21 cellular contexts compared by ENCODE assay signal in genomic region chr6:14540859-14541540, GRCh38.
DNase-seq lines count a peak whose midpoint lies in the region; ATAC-seq and TF ChIP-seq lines count a peak whose summit lies in the region.
"Had no signal": no experiment of that assay in that cellular context is flagged by ENCODE, and none has a peak within 500 bp of the region (broad histone marks: within the 10 kb centered on the region; RNA-seq: fewer than 3 reads in every experiment).

No MANE protein-coding gene starts in this region.

- H4K20me1 ChIP-seq in GM23338 (replicated peaks; ENCODE audit: insufficient read depth), result no peaks in the 10 kb centered on the region

- peaks cover 19% of the 10 kb centered on the region for H3K9me2 ChIP-seq in GM23338 (ENCODE audit: insufficient read depth)

- H3K79me2 ChIP-seq in GM23338 (replicated peaks; ENCODE audit: insufficient read depth), result no peaks in the 10 kb centered on the region

- peaks cover 2% of the 10 kb centered on the region; the same call in 1 of the 3 replicates for H3K9me3 Mint-ChIP-seq in GM23338
- H3K9me3 Mint-ChIP-seq in activated T-helper 17 cell treated with anti-CD3 and anti-CD28 coated beads, Interleukin-2, amount 50 U/mL, for 72 hours, result no peaks in the 10 kb centered on the region
- H3K9me3 Mint-ChIP-seq: CD4-positive, CD25-positive, alpha-beta regulatory T cell; natural killer cell; T-helper 1 cell treated with Interleukin-12 subunit alpha and Interleukin-12 subunit beta and Interleukin-4 antibody, amounts not matched to agents 30 μg/mL and 1 μg/mL, for 36 hours; type B pancreatic cell had no signal

- H3K36me3 ChIP-seq in BE2C, result no peaks in the 10 kb centered on the region
- H3K36me3 ChIP-seq in GM23338 (ENCODE audit: insufficient read depth), result no peaks in the 10 kb centered on the region; the same call in 1 of the 2 replicates
- H3K36me3 ChIP-seq in Peyer's patch, result no peaks in the 10 kb centered on the region
- H3K36me3 ChIP-seq in body of pancreas (replicated peaks in 1 of 2; ENCODE audit: insufficient read depth in 1 of 2, low read depth in 2 of 2), result no peaks in the 10 kb centered on the region
- H3K36me3 ChIP-seq: prostate gland had no signal

- H3K4me2 ChIP-seq in GM23338, result peak overlapping the region; percentile 40; the same call in 1 of the 2 replicates

- no peaks in the 10 kb centered on the region for H3K36me3 Mint-ChIP-seq in GM23338 (ENCODE audit: low read depth)
- H3K36me3 Mint-ChIP-seq in activated T-helper 17 cell treated with anti-CD3 and anti-CD28 coated beads, Interleukin-2, amount 50 U/mL, for 72 hours (ENCODE audit: low read depth), result no peaks in the 10 kb centered on the region
- H3K36me3 Mint-ChIP-seq: activated CD4-positive, alpha-beta memory T cell treated with anti-CD3 and anti-CD28 coated beads for 36 hours; CD4-positive, CD25-positive, alpha-beta regulatory T cell; natural killer cell; type B pancreatic cell had no signal

- no peak overlapping the region for H3K4me3 Mint-ChIP-seq in GM23338
- peak overlapping the region; percentile 76 for H3K4me3 Mint-ChIP-seq in activated T-helper 17 cell treated with anti-CD3 and anti-CD28 coated beads, Interleukin-2, amount 50 U/mL, for 72 hours
- H3K4me3 Mint-ChIP-seq: activated CD4-positive, alpha-beta memory T cell treated with anti-CD3 and anti-CD28 coated beads for 36 hours; CD4-positive, CD25-positive, alpha-beta regulatory T cell; natural killer cell; T-helper 1 cell treated with Interleukin-12 subunit alpha and Interleukin-12 subunit beta and Interleukin-4 antibody, amounts not matched to agents 30 μg/mL and 1 μg/mL, for 36 hours; type B pancreatic cell had no signal

- H3K27me3 ChIP-seq in BE2C, result no peaks in the 10 kb centered on the region
- no peaks in the 10 kb centered on the region for H3K27me3 ChIP-seq in GM23338 (ENCODE audit: insufficient read depth)
- no peaks in the 10 kb centered on the region for H3K27me3 ChIP-seq in Peyer's patch
- no peaks in the 10 kb centered on the region for H3K27me3 ChIP-seq in body of pancreas
- H3K27me3 ChIP-seq: dorsolateral prefrontal cortex had no signal

- ATAC-seq in GM23338 (peak; percentile 90), GM21529 (IDR thresholded peaks at IDR 0.05; ENCODE audit: unreplicated experiment) (no peak), body of pancreas (no peak)
- no peak for ATAC-seq in activated T-helper 17 cell treated with anti-CD3 and anti-CD28 coated beads, Interleukin-2, amount 50 U/mL, for 72 hours (replicated peaks)
- ATAC-seq: natural killer cell had no signal

- peaks cover 29% of the 10 kb centered on the region for H3K4me1 Mint-ChIP-seq in GM23338
- H3K4me1 Mint-ChIP-seq in activated T-helper 17 cell treated with anti-CD3 and anti-CD28 coated beads, Interleukin-2, amount 50 U/mL, for 72 hours, result peaks cover 16% of the 10 kb centered on the region

- peak; percentile 18 for DNase-seq in BE2C
- DNase-seq in GM23338 (ENCODE audit: low spot score), result peak; percentile 35
- peak; percentile 19 for DNase-seq in kidney tubule cell (ENCODE audit: low spot score)
- DNase-seq in NCI-H345 (lab: John Stamatoyannopoulos, UW), result no peak
- DNase-seq in Peyer's patch, result no peak
- DNase-seq in body of pancreas, result no peak
- DNase-seq: activated CD4-positive, alpha-beta memory T cell treated with anti-CD3 and anti-CD28 coated beads for 36 hours; activated naive CD4-positive, alpha-beta T cell; activated T-cell treated with anti-CD3 and anti-CD28 coated beads, Interleukin-2, amount 50 U/mL, for 1 hour; CD4-positive, CD25-positive, alpha-beta regulatory T cell; natural killer cell; NCI-H1930; SHP77 treated with DMSO at 0.1 percent for 48 hours; stimulated activated CD4-positive, alpha-beta T cell treated with anti-CD3 and anti-CD28 coated beads, Interleukin-4, amount 100 ng/mL, for 24 hours had no signal

- TF ChIP-seq POLR2A in Peyer's patch (IDR thresholded peaks at IDR 0.05), result no peak
- no peak for TF ChIP-seq POLR2A in body of pancreas (IDR thresholded peaks at IDR 0.05)

- H3K4me3 ChIP-seq in BE2C (ENCODE audit: low read depth, low read length), result no peak overlapping the region
- no peak overlapping the region for H3K4me3 ChIP-seq in GM23338
- H3K4me3 ChIP-seq in Peyer's patch, result no peak overlapping the region
- H3K4me3 ChIP-seq in body of pancreas, result no peak overlapping the region
- H3K4me3 ChIP-seq: dorsolateral prefrontal cortex, prostate gland had no signal

- H3F3A ChIP-seq in GM23338 (replicated peaks; ENCODE audit: low read depth), result no peaks in the 10 kb centered on the region

- intact Hi-C loops in body of pancreas (cut with DNase I), result no loop called here

- H3K9me3 ChIP-seq in BE2C (no peaks in the 10 kb centered on the region), Peyer's patch (no peaks in the 10 kb centered on the region), body of pancreas (no peaks in the 10 kb centered on the region)
- H3K9me3 ChIP-seq: prostate gland had no signal

- TF ChIP-seq CTCF in BE2C (IDR thresholded peaks at IDR 0.05; ENCODE audit: low read depth, low read length) (no peak), GM23338 (conservative IDR thresholded peaks at IDR 0.05; ENCODE audit: low read depth in 2 of 2) (no peak), Peyer's patch (IDR thresholded peaks at IDR 0.05) (no peak), body of pancreas (IDR thresholded peaks at IDR 0.05) (no peak)

- H3K27ac Mint-ChIP-seq in GM23338, result no peak overlapping the region
- H3K27ac Mint-ChIP-seq in activated T-helper 17 cell treated with anti-CD3 and anti-CD28 coated beads, Interleukin-2, amount 50 U/mL, for 72 hours, result peak overlapping the region; percentile 92
- H3K27ac Mint-ChIP-seq: CD4-positive, CD25-positive, alpha-beta regulatory T cell; natural killer cell; T-helper 1 cell treated with Interleukin-12 subunit alpha and Interleukin-12 subunit beta and Interleukin-4 antibody, amounts not matched to agents 30 μg/mL and 1 μg/mL, for 36 hours; type B pancreatic cell had no signal

- WGBS in body of pancreas, 2 donors, result 86 to 93% methylated on average over 8 of the region's 8 CpGs

- H3K27ac ChIP-seq in GM23338 (ENCODE audit: low read depth) (no peak overlapping the region), Peyer's patch (no peak overlapping the region), body of pancreas (no peak overlapping the region)
- H3K27ac ChIP-seq: epithelial cell of prostate, prostate gland had no signal

- H3K4me1 ChIP-seq in BE2C (peaks cover 9% of the 10 kb centered on the region), GM23338 (ENCODE audit: insufficient read depth) (peaks cover 12% of the 10 kb centered on the region), Peyer's patch (no peaks in the 10 kb centered on the region), body of pancreas (no peaks in the 10 kb centered on the region)
- H3K4me1 ChIP-seq: prostate gland had no signal

- H2AFZ ChIP-seq in GM23338, result peak overlapping the region; percentile 76

- peaks cover 7% of the 10 kb centered on the region for H3K27me3 Mint-ChIP-seq in GM23338 (ENCODE audit: insufficient read depth, low read depth, poor library complexity)
- H3K27me3 Mint-ChIP-seq in activated T-helper 17 cell treated with anti-CD3 and anti-CD28 coated beads, Interleukin-2, amount 50 U/mL, for 72 hours, result no peaks in the 10 kb centered on the region
- H3K27me3 Mint-ChIP-seq: CD4-positive, CD25-positive, alpha-beta regulatory T cell had no signal

TF ChIP-seq in GM23338, 12 proteins besides CTCF, POLR2A, EP300 and RAD21 (continues in another document):
- TF ChIP-seq ZNF331 (CRISPR knock-in tag; IDR thresholded peaks at IDR 0.05; ENCODE audit: low read depth) (no peak), CREB1 (CRISPR knock-in tag; IDR thresholded peaks at IDR 0.05; ENCODE audit: low read depth) (no peak), JUNB (IDR thresholded peaks at IDR 0.05; ENCODE audit: unreplicated experiment) (no peak), ETS1 (IDR thresholded peaks at IDR 0.05) (no peak), EZH2phosphoT487 (IDR thresholded peaks at IDR 0.05; ENCODE audit: unreplicated experiment) (no peak), NANOG (IDR thresholded peaks at IDR 0.05; ENCODE audit: borderline replicate concordance) (no peak), ZNF114 (CRISPR knock-in tag; IDR thresholded peaks at IDR 0.05) (no peak), POLR2AphosphoS5 (IDR thresholded peaks at IDR 0.05; ENCODE audit: low read depth) (no peak), STAT1 (IDR thresholded peaks at IDR 0.05; ENCODE audit: unreplicated experiment) (no peak)
- TF ChIP-seq, protein P1, sequence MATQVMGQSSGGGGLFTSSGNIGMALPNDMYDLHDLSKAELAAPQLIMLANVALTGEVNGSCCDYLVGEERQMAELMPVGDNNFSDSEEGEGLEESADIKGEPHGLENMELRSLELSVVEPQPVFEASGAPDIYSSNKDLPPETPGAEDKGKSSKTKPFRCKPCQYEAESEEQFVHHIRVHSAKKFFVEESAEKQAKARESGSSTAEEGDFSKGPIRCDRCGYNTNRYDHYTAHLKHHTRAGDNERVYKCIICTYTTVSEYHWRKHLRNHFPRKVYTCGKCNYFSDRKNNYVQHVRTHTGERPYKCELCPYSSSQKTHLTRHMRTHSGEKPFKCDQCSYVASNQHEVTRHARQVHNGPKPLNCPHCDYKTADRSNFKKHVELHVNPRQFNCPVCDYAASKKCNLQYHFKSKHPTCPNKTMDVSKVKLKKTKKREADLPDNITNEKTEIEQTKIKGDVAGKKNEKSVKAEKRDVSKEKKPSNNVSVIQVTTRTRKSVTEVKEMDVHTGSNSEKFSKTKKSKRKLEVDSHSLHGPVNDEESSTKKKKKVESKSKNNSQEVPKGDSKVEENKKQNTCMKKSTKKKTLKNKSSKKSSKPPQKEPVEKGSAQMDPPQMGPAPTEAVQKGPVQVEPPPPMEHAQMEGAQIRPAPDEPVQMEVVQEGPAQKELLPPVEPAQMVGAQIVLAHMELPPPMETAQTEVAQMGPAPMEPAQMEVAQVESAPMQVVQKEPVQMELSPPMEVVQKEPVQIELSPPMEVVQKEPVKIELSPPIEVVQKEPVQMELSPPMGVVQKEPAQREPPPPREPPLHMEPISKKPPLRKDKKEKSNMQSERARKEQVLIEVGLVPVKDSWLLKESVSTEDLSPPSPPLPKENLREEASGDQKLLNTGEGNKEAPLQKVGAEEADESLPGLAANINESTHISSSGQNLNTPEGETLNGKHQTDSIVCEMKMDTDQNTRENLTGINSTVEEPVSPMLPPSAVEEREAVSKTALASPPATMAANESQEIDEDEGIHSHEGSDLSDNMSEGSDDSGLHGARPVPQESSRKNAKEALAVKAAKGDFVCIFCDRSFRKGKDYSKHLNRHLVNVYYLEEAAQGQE (IDR thresholded peaks at IDR 0.05; ENCODE audit: unreplicated experiment), result no peak

Comparison
In these comparisons a context has a peak if more than half of its experiments do, and no peak if none do; other contexts are left out.
1. DNase-seq: peak in BE2C (single experiment), GM23338 (single experiment) and kidney tubule cell (single experiment); none in NCI-H345 (single experiment), Peyer's patch (0 of 3) and body of pancreas (0 of 4).